Comparison of ENCODE assay signal across 10 cellular contexts in the genomic region with DNA sequence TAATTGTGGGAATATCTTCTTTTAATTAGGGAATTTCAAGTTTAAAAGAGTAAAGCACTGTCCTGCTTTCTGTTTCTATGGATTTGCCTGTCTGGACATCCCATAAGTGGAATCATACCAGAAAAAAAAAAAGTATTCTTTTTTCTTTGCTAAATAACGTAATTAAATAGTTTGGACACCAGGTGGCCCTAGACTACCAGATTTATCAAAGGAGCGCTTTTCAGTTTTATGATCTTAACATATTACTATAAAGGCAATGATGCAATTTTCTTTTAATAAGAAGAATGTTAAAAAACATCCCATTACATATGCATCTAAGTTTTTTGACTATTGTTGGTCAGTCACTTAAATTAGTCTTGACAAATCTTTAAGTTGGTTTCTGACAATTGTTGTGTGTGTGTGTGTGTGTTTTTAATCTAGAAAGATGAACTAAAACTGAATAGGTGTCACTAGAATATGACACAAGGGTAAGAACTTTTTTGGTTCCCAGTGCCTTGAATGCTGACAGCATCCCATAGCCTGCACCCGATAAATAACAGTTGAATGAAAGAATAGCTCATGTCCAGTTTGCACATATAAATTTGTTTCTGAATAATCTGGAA.
A peak's percentile ranks its signal among the peaks of the same experiment; 100 is the strongest.
DNase-seq lines count a peak whose midpoint lies in the region; ATAC-seq and FAIRE-seq lines count a peak whose summit lies in the region.
"Had no signal": no experiment of that assay in that cellular context is flagged by ENCODE, and none has a peak within 500 bp of the region (broad histone marks: within the 10 kb centered on the region; RNA-seq: fewer than 3 reads in every experiment).

No MANE protein-coding gene starts in this region.

- FAIRE-seq in islet of Langerhans (lab: Jason Lieb, UNC) = peak; percentile 100

- no peak overlapping the region for H3K4me3 ChIP-seq in adipocyte (ENCODE audit: low read length)
- H3K4me3 ChIP-seq: BLaER1, skin epidermis had no signal

- H3K9me3 ChIP-seq in adipocyte (ENCODE audit: control insufficient read depth, low read length) = no peaks in the 10 kb centered on the region
- H3K9me3 ChIP-seq: BLaER1 had no signal

- H3K36me3 ChIP-seq in adipocyte (ENCODE audit: control insufficient read depth, insufficient read depth, low read length, severe bottlenecking) = no peaks in the 10 kb centered on the region
- H3K36me3 ChIP-seq: BLaER1 had no signal

- ATAC-seq in GM21423 (IDR thresholded peaks at IDR 0.05; ENCODE audit: unreplicated experiment) (no peak), HG03135 (IDR thresholded peaks at IDR 0.05; ENCODE audit: unreplicated experiment) (no peak)

- H3K9ac ChIP-seq in adipocyte (ENCODE audit: low read length) = no peak overlapping the region
- H3K9ac ChIP-seq: BLaER1 had no signal

- no peaks in the 10 kb centered on the region for H3K4me1 ChIP-seq in adipocyte (ENCODE audit: control insufficient read depth, insufficient read depth, low read length)

- H3K27me3 ChIP-seq in adipocyte (replicated peaks; ENCODE audit: control insufficient read depth, insufficient read depth, low read length) = peaks cover 5% of the 10 kb centered on the region
- H3K27me3 ChIP-seq: BLaER1 had no signal

- DNase-seq in NCI-H1417 (lab: John Stamatoyannopoulos, UW) (peak in 2 of 3 experiments; percentile 16 to 63), NCI-H1417 treated with DMSO at 0.1 percent for 48 hours (lab: John Stamatoyannopoulos, UW) (no peak), NCI-H1694 treated with DMSO at 0.1 percent for 48 hours (lab: John Stamatoyannopoulos, UW) (peak; percentile 67), adipocyte (ENCODE audit: low read depth) (peak; percentile 82), GM19238 (ENCODE audit: insufficient read length, low spot score) (no peak)

Comparison
In these comparisons a context has a peak if more than half of its experiments do, and no peak if none do; other contexts are left out.
1. DNase-seq: peak in NCI-H1417 (2 of 3), NCI-H1694 treated with DMSO at 0.1 percent for 48 hours (single experiment) and adipocyte (single experiment); none in NCI-H1417 treated with DMSO at 0.1 percent for 48 hours (single experiment) and GM19238 (single experiment).